ENCODE assay signal across 8 cellular contexts in the genomic region with DNA sequence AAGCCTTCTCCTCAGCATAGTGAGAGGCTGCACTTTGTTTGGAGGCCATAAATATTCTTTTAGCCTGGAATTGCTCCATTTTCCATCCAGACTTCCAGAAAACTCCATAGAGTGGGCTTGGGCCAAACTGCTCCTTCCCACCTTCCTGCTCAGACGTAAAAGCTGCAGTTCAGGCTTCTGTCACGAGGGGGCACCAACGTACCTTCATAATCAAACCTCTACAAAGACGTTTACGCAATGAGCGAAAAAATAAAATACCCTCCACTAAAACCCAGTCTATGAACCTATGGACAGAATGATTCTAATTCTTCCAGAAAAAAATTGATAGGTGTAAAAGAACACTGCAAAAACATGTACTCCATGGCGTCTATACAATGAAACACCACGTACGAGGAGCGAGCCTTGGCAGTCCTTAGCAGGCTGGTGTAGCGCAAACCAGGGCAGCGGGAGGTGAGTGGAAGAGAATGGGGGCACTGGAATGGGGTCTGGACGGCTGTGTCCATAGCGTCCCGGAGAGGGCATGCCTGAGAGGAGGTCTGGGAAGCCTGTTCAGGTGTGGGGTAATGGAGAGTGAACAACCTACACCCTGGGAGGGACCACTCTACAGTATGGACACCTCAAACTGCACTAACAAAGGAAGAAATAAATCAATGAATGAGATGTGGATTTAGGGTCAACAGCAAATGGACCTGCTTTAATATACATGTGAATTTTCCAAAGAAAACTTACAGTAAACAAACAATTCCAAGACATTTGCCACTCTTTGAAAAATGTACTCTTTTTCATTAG. TPM values are rescaled to one million over a fixed set of nuclear protein-coding genes. Genes with fewer than 3 reads are reported as not detected.
DNase-seq lines count a peak whose midpoint lies in the region; ATAC-seq and TF ChIP-seq lines count a peak whose summit lies in the region.

No MANE protein-coding gene starts in this region.

- no peaks in the 10 kb centered on the region for H3K79me1 ChIP-seq in H9 (ENCODE audit: insufficient read depth, low read depth, low read length, poor library complexity, severe bottlenecking)

- H3K9ac ChIP-seq in H9 (ENCODE audit: extremely low read depth, insufficient read length, low read length) = no peak overlapping the region
- H3K9ac ChIP-seq in colonic mucosa (ENCODE audit: low read depth in 2 of 2, low read length in 2 of 2) = no peak overlapping the region

- no peak overlapping the region for H3K27ac Mint-ChIP-seq in Caco-2 (ENCODE audit: unreplicated experiment)
- no peak overlapping the region for H3K27ac Mint-ChIP-seq in H9

- no peak overlapping the region for H4K5ac ChIP-seq in H9 (ENCODE audit: insufficient read length, low read depth, low read length)

- no peaks in the 10 kb centered on the region for H3K9me3 Mint-ChIP-seq in Caco-2 (ENCODE audit: unreplicated experiment)
- peaks cover 0 to 40% of the 10 kb centered on the region in 2 experiments; a peak in 2 of 5 replicates for H3K9me3 Mint-ChIP-seq in H9

- no peak overlapping the region for H3T11ph ChIP-seq in H9 (ENCODE audit: low read length)

- H3K27ac ChIP-seq in H9 (ENCODE audit: insufficient read length, low read depth, low read length) (no peak overlapping the region), colonic mucosa (no peak overlapping the region)

- H2AFZ ChIP-seq in H9 (ENCODE audit: low read length) = no peak overlapping the region

- H3K4ac ChIP-seq in H9 (ENCODE audit: low read depth, low read length) = no peak overlapping the region

- H3K79me2 ChIP-seq in H9 (ENCODE audit: insufficient read depth, low read length) = no peaks in the 10 kb centered on the region

- no peaks in the 10 kb centered on the region for H3K27me3 Mint-ChIP-seq in Caco-2 (ENCODE audit: insufficient read depth, unreplicated experiment)
- H3K27me3 Mint-ChIP-seq in H9 (ENCODE audit: low read depth) = no peaks in the 10 kb centered on the region; the same call in 1 of the 2 replicates

- POLR2A ChIA-PET in Caco-2 (lab: Charles Lee) = interaction anchor here (1.0 kb wide), 1 partner anchor 96 kb away, joined by 5 read pairs; no protein-coding TSS in a partner anchor

- H3K36me3 Mint-ChIP-seq in Caco-2 (ENCODE audit: insufficient read depth, unreplicated experiment) (no peaks in the 10 kb centered on the region), H9 (ENCODE audit: insufficient read depth in 1 of 3, low read depth in 3 of 3) (no peaks in the 10 kb centered on the region)

- peak overlapping the region; percentile 68 for H3K4me3 Mint-ChIP-seq in Caco-2 (ENCODE audit: unreplicated experiment)
- H3K4me3 Mint-ChIP-seq in H9 = peak overlapping the region; percentile 70 to 81

- H3K27me3 ChIP-seq in Caco-2 (replicated peaks; ENCODE audit: control insufficient read depth, insufficient read depth, low read length) = no peaks in the 10 kb centered on the region
- H3K27me3 ChIP-seq in H9 (ENCODE audit: insufficient read depth, low read length) = no peaks in the 10 kb centered on the region
- H3K27me3 ChIP-seq in colonic mucosa = no peaks in the 10 kb centered on the region

- no peak overlapping the region for H2AK5ac ChIP-seq in H9 (ENCODE audit: insufficient read length, low read length)

- intact Hi-C loops in Caco-2 (cut with micrococcal nuclease; ENCODE audit: unreplicated experiment) (loop anchor here (1.0 to 2.0 kb wide), 4 partner anchors 97 to 281 kb away; no protein-coding TSS in a partner anchor), colonic mucosa (cut with DNase I) (loop anchor here (5.0 to 10.0 kb wide), 2 partner anchors 161 to 289 kb away; no protein-coding TSS in a partner anchor)

- no CpG with 5 or more reads among the region's 15 CpGs for WGBS in H9 (ENCODE audit: extremely low coverage, insufficient read length, low lambda C conversion rate)

- ATAC-seq in HG02981 (IDR thresholded peaks at IDR 0.05; ENCODE audit: unreplicated experiment) = no peak

- BruUV-seq in Caco-2 (replicated peaks; lab: Mats Ljungman, UMichigan) = no TSS peak

- H3K9me3 ChIP-seq in Caco-2 = no peaks in the 10 kb centered on the region
- H3K9me3 ChIP-seq in H9 (ENCODE audit: control insufficient read depth, low read depth, low read length) = no peaks in the 10 kb centered on the region
- H3K9me3 ChIP-seq in colonic mucosa = no peaks in the 10 kb centered on the region

- no peak overlapping the region for H4K91ac ChIP-seq in H9 (ENCODE audit: insufficient read length, low read depth, low read length)

- H3K36me3 ChIP-seq in Caco-2 (ENCODE audit: control insufficient read depth, insufficient read depth, low read length) = no peaks in the 10 kb centered on the region
- H3K36me3 ChIP-seq in colonic mucosa = no peaks in the 10 kb centered on the region

- DNase-seq in Caco-2 = peak; percentile 67 to 72
- peak; percentile 77 for DNase-seq in H9
- DNase-seq in NCI-H2107 (lab: John Stamatoyannopoulos, UW) = peak; percentile 23
- DNase-seq in activated CD4-positive, alpha-beta T cell treated with anti-CD3 and anti-CD28 coated beads for 4 hours = peak; percentile 30 to 72
- DNase-seq in colonic mucosa = peak; percentile 83
- DNase-seq in kidney tubule cell (ENCODE audit: low spot score) = peak; percentile 71
- peak; percentile 58 to 68 for DNase-seq in stimulated activated CD4-positive, alpha-beta T cell treated with anti-CD3 and anti-CD28 coated beads, Interleukin-1b, Interleukin-23, amount 100 ng/mL, for 4 hours (ENCODE audit: low read depth in 2 of 2)

- CTCF ChIA-PET in Caco-2 (lab: Charles Lee) = interaction anchor here (1.9 kb wide), 1 partner anchor 96 kb away, joined by 12 read pairs; no protein-coding TSS in a partner anchor

- no peak overlapping the region for H2BK15ac ChIP-seq in H9 (ENCODE audit: low read depth, low read length)

- H2BK12ac ChIP-seq in H9 (ENCODE audit: insufficient read length, low read depth, low read length) = no peak overlapping the region

- H3K23me2 ChIP-seq in H9 (ENCODE audit: insufficient read length, low read depth, low read length, poor library complexity, severe bottlenecking) = peaks cover 4% of the 10 kb centered on the region

- H4K8ac ChIP-seq in H9 (replicated peaks; ENCODE audit: insufficient read length, low read depth, low read length) = no peak overlapping the region

- H3K4me1 ChIP-seq in Caco-2 (no peaks in the 10 kb centered on the region), H9 (ENCODE audit: insufficient read depth, low read length) (no peaks in the 10 kb centered on the region), colonic mucosa (no peaks in the 10 kb centered on the region)

- no peaks in the 10 kb centered on the region for H3K4me1 Mint-ChIP-seq in Caco-2 (ENCODE audit: low read depth, unreplicated experiment)
- peaks cover 0 to 6% of the 10 kb centered on the region in 2 experiments; a peak in 2 of 4 replicates for H3K4me1 Mint-ChIP-seq in H9

- no peak overlapping the region for H2BK20ac ChIP-seq in H9 (ENCODE audit: low read depth, low read length, poor library complexity, severe bottlenecking)

- peak overlapping the region; percentile 77 for H3K4me2 ChIP-seq in H9 (ENCODE audit: insufficient read depth, insufficient read length, low read length)

- no peak overlapping the region for H3K14ac ChIP-seq in H9 (ENCODE audit: insufficient read depth, low read length)

- no peaks in the 10 kb centered on the region for H4K20me1 ChIP-seq in H9 (ENCODE audit: control insufficient read depth, insufficient read depth, insufficient read length)

- H3K18ac ChIP-seq in H9 (ENCODE audit: insufficient read length, low read depth, low read length) = no peak overlapping the region

- no peak overlapping the region for H2BK5ac ChIP-seq in H9 (ENCODE audit: insufficient read length, low read length)

- H2BK120ac ChIP-seq in H9 (ENCODE audit: low read depth, low read length, poor library complexity, severe bottlenecking) = no peak overlapping the region

- peak; percentile 66 to 74 for TF ChIP-seq CTCF in Caco-2 (IDR thresholded peaks at IDR 0.05; ENCODE audit: insufficient read depth in 1 of 2, low read depth in 1 of 2, low read length in 1 of 2, severe bottlenecking in 1 of 2, unreplicated experiment in 1 of 2)
- TF ChIP-seq CTCF in H9 (conservative IDR thresholded peaks at IDR 0.05) = peak; percentile 89
- peak; percentile 85 for TF ChIP-seq CTCF in colonic mucosa (IDR thresholded peaks at IDR 0.05)

- H3K4me3 ChIP-seq in Caco-2 (ENCODE audit: low read depth, low read length) (peak overlapping the region; percentile 11), colonic mucosa (no peak overlapping the region)

- no peak overlapping the region for H3K56ac ChIP-seq in H9 (ENCODE audit: insufficient read length, low read depth, low read length)

- no peak overlapping the region for H3K23ac ChIP-seq in H9 (ENCODE audit: insufficient read length, low read depth, low read length)

RNA-seq across cellular contexts. Expression of a gene that starts 14.3 kb away (rescaled TPM):
- total RNA-seq in Caco-2 (2022) (not detected in 2 replicates), H9 (2021) (not detected in 2 replicates), colonic mucosa (under 1 TPM; 0.10 to 0.16 TPM)

RNA-seq across cellular contexts. Expression of a gene that starts 51.7 kb away (rescaled TPM):
- total RNA-seq in Caco-2 (2022) (39.0 and 42.3 TPM in 2 replicates), H9 (2021) (49.9 and 53.0 TPM in 2 replicates), colonic mucosa (10 to 100 TPM; 19.0 to 21.1 TPM)

Comparison
In these comparisons a context has a peak if more than half of its experiments do, and no peak if none do; other contexts are left out.
1. DNase-seq: peak in every context shown above with its lines; median percentile 83 in colonic mucosa; 77 in H9; 71 in kidney tubule cell; 70 in Caco-2; 63 in stimulated activated CD4-positive, alpha-beta T cell treated with anti-CD3 and anti-CD28 coated beads, Interleukin-1b, Interleukin-23, amount 100 ng/mL, for 4 hours; 51 in activated CD4-positive, alpha-beta T cell treated with anti-CD3 and anti-CD28 coated beads for 4 hours; 23 in NCI-H2107.